In the genomic region with DNA sequence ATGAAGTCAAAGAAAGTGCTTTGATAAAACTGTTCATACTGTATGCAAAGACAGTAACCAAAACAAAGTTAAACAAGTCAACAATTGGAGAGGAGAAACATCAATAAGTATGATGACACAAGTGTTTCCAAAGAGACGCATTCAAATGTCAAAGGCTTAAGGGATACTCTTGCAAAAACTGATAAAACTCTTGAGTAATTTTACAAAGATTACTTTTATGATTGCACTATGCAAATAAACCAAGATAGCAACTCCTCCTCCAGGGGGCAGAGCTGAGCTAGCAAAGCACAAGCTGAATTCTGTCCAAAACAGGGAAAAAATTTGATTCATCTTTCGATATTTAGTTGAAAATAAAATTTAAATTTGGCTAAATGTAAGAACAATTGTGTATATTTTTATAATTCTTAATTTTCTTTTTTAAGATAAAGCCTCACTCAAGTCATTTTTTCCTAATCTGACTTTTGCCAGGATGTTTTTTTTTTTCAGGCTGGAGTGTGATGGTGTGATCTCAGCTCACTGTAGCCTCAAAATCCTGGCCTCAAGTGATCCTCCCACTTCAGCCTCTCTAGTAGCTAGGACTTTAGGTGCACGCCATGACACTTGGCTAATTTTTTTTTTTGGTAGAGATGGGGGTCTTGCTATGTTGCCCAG, we compare ENCODE assay signal across 8 cellular contexts.
DNase-seq lines count a peak whose midpoint lies in the region; ATAC-seq, FAIRE-seq and TF ChIP-seq lines count a peak whose summit lies in the region.

No MANE protein-coding gene starts in this region.

- H3K79me2 ChIP-seq in endothelial cell of umbilical vein (ENCODE audit: control insufficient read depth, insufficient read depth, low read length) (no peaks in the 10 kb centered on the region), neural progenitor cell (ENCODE audit: low read depth) (no peaks in the 10 kb centered on the region)

- no peak for ATAC-seq in CD4-positive, alpha-beta T cell (ENCODE audit: poor library complexity)
- ATAC-seq in GM18870 (IDR thresholded peaks at IDR 0.05; ENCODE audit: unreplicated experiment) (peak; percentile 67), GM21360 (IDR thresholded peaks at IDR 0.05; ENCODE audit: unreplicated experiment) (no peak), GM18505 (IDR thresholded peaks at IDR 0.05; ENCODE audit: unreplicated experiment) (no peak)

- CTCF ChIA-PET in CD4-positive, alpha-beta T cell (lab: Charles Lee) = interaction anchor here (0.7 kb wide), 1 partner anchor 34 kb away, joined by 3 read pairs; no protein-coding TSS in a partner anchor
- CTCF ChIA-PET in endothelial cell of umbilical vein (lab: Charles Lee) = interaction anchor here (1.0 to 5.7 kb wide), 16 partner anchors 8 to 1402 kb away, joined by 3 to 129 read pairs (median 5); no protein-coding TSS in a partner anchor

- peaks cover 10% of the 10 kb centered on the region for H3K27me3 Mint-ChIP-seq in CD4-positive, alpha-beta T cell
- no peaks in the 10 kb centered on the region for H3K27me3 Mint-ChIP-seq in neural progenitor cell (ENCODE audit: insufficient read depth, low read depth)

- H3K27me3 ChIP-seq in CD4-positive, alpha-beta T cell (ENCODE audit: control insufficient read depth, insufficient read depth, low read length) = no peaks in the 10 kb centered on the region
- H3K27me3 ChIP-seq in endothelial cell of umbilical vein (ENCODE audit: control insufficient read depth in 2 of 2, insufficient read depth in 2 of 2, low read length in 2 of 2) = peaks cover 16 to 40% of the 10 kb centered on the region in 2 experiments
- H3K27me3 ChIP-seq in neural progenitor cell = no peaks in the 10 kb centered on the region

- POLR2A ChIA-PET in CD4-positive, alpha-beta T cell (lab: Charles Lee) = interaction anchor here (0.6 kb wide), 1 partner anchor 235 kb away, joined by 3 read pairs; no protein-coding TSS in a partner anchor
- POLR2A ChIA-PET in endothelial cell of umbilical vein (lab: Charles Lee) = interaction anchor here (0.7 kb wide), 1 partner anchor 1605 kb away, joined by 3 read pairs; no protein-coding TSS in a partner anchor

- H3F3A ChIP-seq in neural progenitor cell (ENCODE audit: low read depth) = no peaks in the 10 kb centered on the region

- no peak overlapping the region for H3K4me3 Mint-ChIP-seq in CD4-positive, alpha-beta T cell
- H3K4me3 Mint-ChIP-seq in neural progenitor cell = no peak overlapping the region

- H3K4me3 ChIP-seq in LNCaP clone FGC (ENCODE audit: low read depth, low read length) (no peak overlapping the region), endothelial cell of umbilical vein (replicated peaks in 1 of 3; ENCODE audit: insufficient read depth in 1 of 3, low read depth in 1 of 3, low read length in 3 of 3) (no peak overlapping the region), neural progenitor cell (no peak overlapping the region)

- peak; percentile 9 to 45 (median 22) for DNase-seq in CD4-positive, alpha-beta T cell
- DNase-seq in LNCaP clone FGC (ENCODE audit: low read depth) (no peak), endothelial cell of umbilical vein (ENCODE audit: low read depth, low spot score) (peak; percentile 58), neural progenitor cell (ENCODE audit: low spot score) (peak; percentile 35)
- peak; percentile 16 to 54 for DNase-seq in activated CD4-positive, alpha-beta T cell treated with anti-CD3 and anti-CD28 coated beads for 4 hours

- no peak overlapping the region for H3K27ac ChIP-seq in CD4-positive, alpha-beta T cell (ENCODE audit: low read depth, low read length)
- H3K27ac ChIP-seq in endothelial cell of umbilical vein (ENCODE audit: insufficient read depth, low read depth, low read length) = no peak overlapping the region
- H3K27ac ChIP-seq in neural progenitor cell = no peak overlapping the region

- H3K9ac ChIP-seq in endothelial cell of umbilical vein (replicated peaks; ENCODE audit: extremely low read depth, insufficient read depth, low read length) = no peak overlapping the region
- H3K9ac ChIP-seq in neural progenitor cell = no peak overlapping the region

- intact Hi-C loops in CD4-positive, alpha-beta T cell (cut with DNase I, micrococcal nuclease) = no loop called here
- intact Hi-C loops in endothelial cell of umbilical vein (cut with micrococcal nuclease) = loop anchor here (1.0 kb wide), 1 partner anchor 53 kb away; no protein-coding TSS in a partner anchor

- no peaks in the 10 kb centered on the region for H3K4me1 Mint-ChIP-seq in CD4-positive, alpha-beta T cell (ENCODE audit: low read depth)
- H3K4me1 Mint-ChIP-seq in neural progenitor cell = no peaks in the 10 kb centered on the region

- H3K36me3 Mint-ChIP-seq in CD4-positive, alpha-beta T cell (ENCODE audit: low read depth) = no peaks in the 10 kb centered on the region
- no peaks in the 10 kb centered on the region for H3K36me3 Mint-ChIP-seq in neural progenitor cell

- H3K9me1 ChIP-seq in endothelial cell of umbilical vein (replicated peaks; ENCODE audit: control insufficient read depth, extremely low read depth, insufficient read depth, low read length) = no peaks in the 10 kb centered on the region

- peak; percentile 73 for TF ChIP-seq CTCF in CD4-positive, alpha-beta T cell (IDR thresholded peaks at IDR 0.05)
- TF ChIP-seq CTCF in LNCaP clone FGC (IDR thresholded peaks at IDR 0.05; ENCODE audit: control insufficient read depth, extremely low read depth, insufficient read depth) (peak; percentile 45), endothelial cell of umbilical vein (IDR thresholded peaks at IDR 0.05; ENCODE audit: extremely low read depth in 1 of 2, insufficient read depth in 1 of 2, low read depth in 1 of 2, low read length in 2 of 2) (peak; percentile 61 to 69), neural progenitor cell (IDR thresholded peaks at IDR 0.05) (peak; percentile 69)

- TF ChIP-seq POLR2A in endothelial cell of umbilical vein (IDR thresholded peaks at IDR 0.05; ENCODE audit: low read depth, low read length) (no peak), GM18505 (IDR thresholded peaks at IDR 0.05; ENCODE audit: borderline replicate concordance, extremely low read depth, insufficient read depth, insufficient read length) (no peak)

- H2AFZ ChIP-seq in endothelial cell of umbilical vein (ENCODE audit: low read depth, low read length) (no peak overlapping the region), neural progenitor cell (replicated peaks) (no peak overlapping the region)

- no peak for FAIRE-seq in endothelial cell of umbilical vein (lab: Jason Lieb, UNC)

- dilution Hi-C loops in endothelial cell of umbilical vein (cut with MboI; ENCODE audit: extremely low pct_ligation_motif_present, low sequenced_read_pairs) = no loop called here

- H3K36me3 ChIP-seq in endothelial cell of umbilical vein (ENCODE audit: control insufficient read depth in 2 of 2, extremely low read depth in 1 of 2, insufficient read depth in 2 of 2, low read length in 2 of 2) (no peaks in the 10 kb centered on the region), neural progenitor cell (no peaks in the 10 kb centered on the region)

- no peaks in the 10 kb centered on the region for H3K9me3 Mint-ChIP-seq in CD4-positive, alpha-beta T cell
- H3K9me3 Mint-ChIP-seq in neural progenitor cell = no peaks in the 10 kb centered on the region

- H3K9me3 ChIP-seq in CD4-positive, alpha-beta T cell (ENCODE audit: control insufficient read depth, low read length) = no peaks in the 10 kb centered on the region
- no peaks in the 10 kb centered on the region for H3K9me3 ChIP-seq in endothelial cell of umbilical vein (replicated peaks; ENCODE audit: control insufficient read depth, insufficient read depth, low read length)
- no peaks in the 10 kb centered on the region for H3K9me3 ChIP-seq in neural progenitor cell (ENCODE audit: low read depth)

- H3K27ac Mint-ChIP-seq in CD4-positive, alpha-beta T cell = no peak overlapping the region
- no peak overlapping the region for H3K27ac Mint-ChIP-seq in neural progenitor cell

- no peak overlapping the region for H3K4me2 ChIP-seq in endothelial cell of umbilical vein (ENCODE audit: insufficient read depth, low read length)
- H3K4me2 ChIP-seq in neural progenitor cell = no peak overlapping the region

- H3K4me1 ChIP-seq in endothelial cell of umbilical vein (ENCODE audit: control insufficient read depth, extremely low read depth, insufficient read depth, low read length) (no peaks in the 10 kb centered on the region), neural progenitor cell (peaks cover 10% of the 10 kb centered on the region)

- BruUV-seq in endothelial cell of umbilical vein (replicated peaks; lab: Mats Ljungman, UMichigan) = no TSS peak

- H4K20me1 ChIP-seq in endothelial cell of umbilical vein (replicated peaks; ENCODE audit: control insufficient read depth, extremely low read depth, insufficient read depth, low read length) (no peaks in the 10 kb centered on the region), neural progenitor cell (ENCODE audit: low read depth) (no peaks in the 10 kb centered on the region)

TF ChIP-seq in endothelial cell of umbilical vein, 7 proteins besides CTCF, POLR2A, EP300 and RAD21:
- TF ChIP-seq POLR2AphosphoS5 (IDR thresholded peaks at IDR 0.05; ENCODE audit: insufficient read depth, low read depth, low read length) (no peak), EZH2 (IDR thresholded peaks at IDR 0.05; ENCODE audit: borderline replicate concordance, low read depth, low read length, severe bottlenecking) (no peak), FOS (IDR thresholded peaks at IDR 0.05; ENCODE audit: borderline replicate concordance, insufficient read depth, low read length) (no peak)
- TF ChIP-seq, protein P1, sequence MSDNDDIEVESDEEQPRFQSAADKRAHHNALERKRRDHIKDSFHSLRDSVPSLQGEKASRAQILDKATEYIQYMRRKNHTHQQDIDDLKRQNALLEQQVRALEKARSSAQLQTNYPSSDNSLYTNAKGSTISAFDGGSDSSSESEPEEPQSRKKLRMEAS (IDR thresholded peaks at IDR 0.05; ENCODE audit: insufficient read depth, insufficient read length) = no peak
